Comparison of ENCODE assay signal across 8 cellular contexts in the genomic region with DNA sequence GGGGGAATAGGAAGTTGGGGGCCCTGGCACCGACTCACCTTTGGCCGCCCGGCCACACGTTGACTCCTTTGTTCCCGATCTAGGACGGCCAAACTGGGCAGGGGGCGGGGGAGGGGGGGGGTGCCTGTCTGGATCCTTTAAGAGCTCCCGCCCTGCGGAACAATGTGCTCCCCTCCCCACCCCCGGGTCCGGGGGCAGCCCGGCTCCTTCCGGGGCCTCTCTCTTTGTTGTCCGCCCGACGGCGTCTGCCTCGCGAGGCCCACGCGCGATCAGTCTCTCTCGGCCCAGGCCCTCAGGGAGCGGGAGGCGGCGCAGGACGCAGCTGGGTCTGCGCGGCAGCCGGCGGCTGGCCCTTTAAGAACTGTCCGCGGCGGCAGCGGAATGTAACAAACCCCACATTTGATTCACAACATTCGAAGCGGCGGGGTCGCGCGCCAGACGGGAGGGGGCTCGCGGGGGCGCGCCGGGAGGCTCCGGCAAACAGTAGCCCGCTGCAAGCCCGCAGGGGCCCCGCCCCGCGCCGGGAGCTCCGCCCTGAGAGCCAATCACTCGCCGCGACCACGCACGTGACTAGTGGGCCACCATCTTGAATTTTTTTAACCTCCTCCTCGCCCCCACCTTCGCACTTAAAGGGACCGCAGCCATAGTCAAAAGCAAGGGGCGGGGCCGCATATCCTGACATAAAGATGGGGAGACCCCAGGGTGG. TPM values are rescaled to one million over a fixed set of nuclear protein-coding genes. Genes with fewer than 3 reads are reported as not detected.
DNase-seq lines count a peak whose midpoint lies in the region; ATAC-seq and TF ChIP-seq lines count a peak whose summit lies in the region.

A gene (minus strand): TSS at position 501 of the 706 bp plus-strand sequence. CDS start 4,930 bp downstream, outside the sequence.

- CTCF ChIA-PET in AG04450 (lab: Charles Lee), result interaction anchor here (0.6 to 7.3 kb wide), 6 partner anchors 36 to 431 kb away, joined by 3 to 41 read pairs (median 4); a partner anchor contains a TSS

- DNase-seq in AG04450 (ENCODE audit: low read depth, low spot score) (peak; percentile 94), NCI-H2227 (lab: John Stamatoyannopoulos, UW; ENCODE audit: unreplicated experiment) (peak; percentile 95), WERI-Rb-1 (peak; percentile 98), breast epithelium (ENCODE audit: low spot score in 2 of 2) (peak; percentile 96 to 98), iPS-NIHi11 (ENCODE audit: low spot score) (peak; percentile 96)

- H3K27ac ChIP-seq in AG04450 (ENCODE audit: low read depth, low read length), result peak within 1 kb of the TSS; percentile 94
- peak within 1 kb of the TSS; percentile 99 for H3K27ac ChIP-seq in WERI-Rb-1
- H3K27ac ChIP-seq in breast epithelium, result peak within 1 kb of the TSS; percentile 98
- H3K27ac ChIP-seq in skin epidermis, result peak within 1 kb of the TSS; percentile 88 to 100 (median 97)

- no peak for TF ChIP-seq CTCF in AG04450 (IDR thresholded peaks at IDR 0.05; ENCODE audit: low read depth, low read length)
- TF ChIP-seq CTCF in WERI-Rb-1 (IDR thresholded peaks at IDR 0.05; ENCODE audit: low read depth, low read length), result no peak
- TF ChIP-seq CTCF in breast epithelium (IDR thresholded peaks at IDR 0.05), result no peak

- peaks cover 14 to 24% of the 10 kb centered on the region in 2 donors for H3K4me1 ChIP-seq in breast epithelium

- H3K9me3 ChIP-seq in AG04450 (ENCODE audit: control insufficient read depth, insufficient read depth, low read length), result no peaks in the 10 kb centered on the region; the same call in 1 of the 2 replicates
- H3K9me3 ChIP-seq in WERI-Rb-1 (ENCODE audit: severe bottlenecking), result no peaks in the 10 kb centered on the region
- no peaks in the 10 kb centered on the region for H3K9me3 ChIP-seq in breast epithelium

- intact Hi-C loops in breast epithelium (cut with DNase I; ENCODE audit: low total_unique reads), result no loop called here

- H3K27me3 ChIP-seq in AG04450 (ENCODE audit: control insufficient read depth, insufficient read depth, low read length), result no peaks in the 10 kb centered on the region
- no peaks in the 10 kb centered on the region for H3K27me3 ChIP-seq in WERI-Rb-1 (ENCODE audit: insufficient read depth, low read depth, severe bottlenecking)
- H3K27me3 ChIP-seq in breast epithelium, result no peaks in the 10 kb centered on the region

- POLR2A ChIA-PET in AG04450 (lab: Yijun Ruan, JAX), result interaction anchor here (0.6 to 2.3 kb wide), 17 partner anchors 10 to 1667 kb away, joined by 3 to 15 read pairs (median 4); a partner anchor contains a TSS

- ATAC-seq in GM18907 (IDR thresholded peaks at IDR 0.05; ENCODE audit: unreplicated experiment) (peak; percentile 66), HG03159 (IDR thresholded peaks at IDR 0.05; ENCODE audit: unreplicated experiment) (peak; percentile 51)

- H3K36me3 ChIP-seq in WERI-Rb-1, result peaks cover 34% of the 10 kb centered on the region
- H3K36me3 ChIP-seq in breast epithelium, result no peaks in the 10 kb centered on the region

- TF ChIP-seq POLR2A in breast epithelium (IDR thresholded peaks at IDR 0.05), result peak; percentile 30

- H3K4me3 ChIP-seq in AG04450 (ENCODE audit: low read depth, low read length) (peak within 1 kb of the TSS; percentile 99), WERI-Rb-1 (ENCODE audit: low read depth, low read length) (peak within 1 kb of the TSS; percentile 77), breast epithelium (peak within 1 kb of the TSS; percentile 62 to 92 (median 78)), skin epidermis (peak within 1 kb of the TSS; percentile 46 to 95 (median 87))

RNA-seq across cellular contexts. Expression of the gene that starts here (rescaled TPM):
- 4.0 and 4.5 TPM in 2 replicates for polyA plus RNA-seq in AG04450 (2011; rRNA removed)
- polyA minus RNA-seq in AG04450 (2011; rRNA and poly(A)+ RNA removed), result 4.6 and 5.8 TPM in 2 replicates
- 10 to 100 TPM in 2 of 3 donors, 1 to 10 TPM in 1; 6.9 to 17.1 (median 15.4) TPM for total RNA-seq in breast epithelium

Comparison
In these comparisons a context has a peak if more than half of its experiments do, and no peak if none do; other contexts are left out.
1. Peak in every context shown above with its lines: DNase-seq, ATAC-seq, H3K4me3 ChIP-seq and H3K27ac ChIP-seq.